Comparison of ENCODE assay signal across 1 cellular context in the genomic region with DNA sequence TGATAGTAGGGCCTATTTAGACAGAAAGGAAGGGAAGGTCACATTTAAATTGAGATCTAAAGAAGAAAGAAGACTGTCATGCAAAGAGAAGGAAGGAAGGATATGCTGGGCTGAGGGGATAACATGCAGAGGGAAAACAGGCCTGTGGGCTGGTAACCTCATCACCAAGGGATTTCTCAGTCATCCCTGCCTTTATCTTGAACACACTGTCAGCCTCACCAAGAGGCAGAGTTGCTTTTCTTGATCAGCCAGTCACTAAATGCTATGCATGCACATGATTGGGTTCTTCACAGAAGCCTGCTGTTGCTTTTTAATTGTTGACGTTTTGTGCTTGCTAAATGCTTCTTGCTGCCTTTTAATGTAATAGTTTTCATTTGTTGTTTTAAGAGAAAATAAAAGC.
TF ChIP-seq lines count a peak whose summit lies in the region.

No MANE protein-coding gene starts in this region.

TF ChIP-seq in WTC11, 78 proteins besides CTCF, POLR2A, EP300 and RAD21 (continued from another document):
- TF ChIP-seq, protein P1, sequence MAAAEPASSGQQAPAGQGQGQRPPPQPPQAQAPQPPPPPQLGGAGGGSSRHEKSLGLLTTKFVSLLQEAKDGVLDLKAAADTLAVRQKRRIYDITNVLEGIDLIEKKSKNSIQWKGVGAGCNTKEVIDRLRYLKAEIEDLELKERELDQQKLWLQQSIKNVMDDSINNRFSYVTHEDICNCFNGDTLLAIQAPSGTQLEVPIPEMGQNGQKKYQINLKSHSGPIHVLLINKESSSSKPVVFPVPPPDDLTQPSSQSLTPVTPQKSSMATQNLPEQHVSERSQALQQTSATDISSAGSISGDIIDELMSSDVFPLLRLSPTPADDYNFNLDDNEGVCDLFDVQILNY (CRISPR knock-in tag; IDR thresholded peaks at IDR 0.05) = no peak
- no peak for TF ChIP-seq TEAD4 (CRISPR knock-in tag; IDR thresholded peaks at IDR 0.05)
- TF ChIP-seq STAT6 (CRISPR knock-in tag; conservative IDR thresholded peaks at IDR 0.05; ENCODE audit: low read depth) = no peak
- no peak for TF ChIP-seq ZNF263 (CRISPR knock-in tag; IDR thresholded peaks at IDR 0.05; ENCODE audit: low read depth)
TF ChIP-seq in WTC11: peak in this region for 0.
